8 cellular contexts compared by ENCODE assay signal in genomic region chr1:178724386-178724733, GRCh38. TPM values are rescaled to one million over a fixed set of nuclear protein-coding genes. Genes with fewer than 3 reads are reported as not detected.
DNase-seq lines count a peak whose midpoint lies in the region; ATAC-seq and TF ChIP-seq lines count a peak whose summit lies in the region.

No MANE protein-coding gene starts in this region.

- no peaks in the 10 kb centered on the region for H3K9me3 Mint-ChIP-seq in activated naive CD4-positive, alpha-beta T cell treated with anti-CD3 and anti-CD28 coated beads, Interleukin-2, amount 50 U/mL, for 24 hours

- ATAC-seq in upper lobe of right lung (no peak), HG03378 (IDR thresholded peaks at IDR 0.05; ENCODE audit: unreplicated experiment) (no peak), HG03135 (IDR thresholded peaks at IDR 0.05; ENCODE audit: unreplicated experiment) (no peak)

- no peaks in the 10 kb centered on the region for H3K9me3 ChIP-seq in upper lobe of right lung

- DNase-seq in activated naive CD4-positive, alpha-beta T cell treated with Interleukin-2 at 50 U/mL for 16 hours, result no peak
- DNase-seq in astrocyte of the hippocampus (ENCODE audit: low read depth, low spot score) (peak; percentile 13), medulla oblongata (ENCODE audit: extremely low spot score) (peak; percentile 9), upper lobe of right lung (no peak)
- DNase-seq in activated CD4-positive, alpha-beta T cell treated with anti-CD3 and anti-CD28 coated beads, Interleukin-2, amount 50 U/mL, for 1 hour, result no peak

- no peak for TF ChIP-seq CTCF in upper lobe of right lung (IDR thresholded peaks at IDR 0.05)

- no peaks in the 10 kb centered on the region for H3K36me3 ChIP-seq in upper lobe of right lung

- H3K27me3 ChIP-seq in upper lobe of right lung, result no peaks in the 10 kb centered on the region

- intact Hi-C loops in upper lobe of right lung (cut with DNase I), result no loop called here

- no peak overlapping the region for H3K27ac ChIP-seq in upper lobe of right lung

- peak overlapping the region; percentile 65 for H3K27ac Mint-ChIP-seq in activated naive CD4-positive, alpha-beta T cell treated with anti-CD3 and anti-CD28 coated beads, Interleukin-2, amount 50 U/mL, for 24 hours

- peak overlapping the region; percentile 79 for H3K4me3 ChIP-seq in upper lobe of right lung

- H3K27me3 Mint-ChIP-seq in activated naive CD4-positive, alpha-beta T cell treated with anti-CD3 and anti-CD28 coated beads, Interleukin-2, amount 50 U/mL, for 24 hours, result no peaks in the 10 kb centered on the region

- peaks cover 24% of the 10 kb centered on the region for H3K4me1 Mint-ChIP-seq in activated naive CD4-positive, alpha-beta T cell treated with anti-CD3 and anti-CD28 coated beads, Interleukin-2, amount 50 U/mL, for 24 hours

- no peaks in the 10 kb centered on the region for H3K4me1 ChIP-seq in upper lobe of right lung

- H3K36me3 Mint-ChIP-seq in activated naive CD4-positive, alpha-beta T cell treated with anti-CD3 and anti-CD28 coated beads, Interleukin-2, amount 50 U/mL, for 24 hours, result no peaks in the 10 kb centered on the region

- peak overlapping the region; percentile 88 for H3K4me3 Mint-ChIP-seq in activated naive CD4-positive, alpha-beta T cell treated with anti-CD3 and anti-CD28 coated beads, Interleukin-2, amount 50 U/mL, for 24 hours

RNA-seq across cellular contexts. Expression of gene RALGPS2, which starts 0.7 kb away (rescaled TPM):
- total RNA-seq in upper lobe of right lung, result 5.3 TPM

Comparison
In these comparisons a context has a peak if more than half of its experiments do, and no peak if none do; other contexts are left out.
1. DNase-seq: peak in astrocyte of the hippocampus (single experiment) and medulla oblongata (single experiment); none in activated naive CD4-positive, alpha-beta T cell treated with Interleukin-2 at 50 U/mL for 16 hours (single experiment), upper lobe of right lung (single experiment) and activated CD4-positive, alpha-beta T cell treated with anti-CD3 and anti-CD28 coated beads, Interleukin-2, amount 50 U/mL, for 1 hour (single experiment).